ENCODE assay signal across 16 cellular contexts in genomic region chr4:47703964-47704363, GRCh38.
DNase-seq lines count a peak whose midpoint lies in the region; ATAC-seq and TF ChIP-seq lines count a peak whose summit lies in the region.
"Had no signal": no experiment of that assay in that cellular context is flagged by ENCODE, and none has a peak within 500 bp of the region (broad histone marks: within the 10 kb centered on the region; RNA-seq: fewer than 3 reads in every experiment).

No MANE protein-coding gene starts in this region.

- DNase-seq in fibroblast of peridontal ligament (ENCODE audit: extremely low read depth): peak; percentile 8
- no peak for DNase-seq in right lobe of liver
- no peak for DNase-seq in upper lobe of left lung
- no peak for DNase-seq in KG1 (lab: John Stamatoyannopoulos, UW)
- DNase-seq in occipital lobe (lab: John Stamatoyannopoulos, UW): no peak
- DNase-seq in SIG-M5 (lab: John Stamatoyannopoulos, UW): no peak
- DNase-seq: activated B cell treated with CpG ODN at 0.5 μM for 24 hours; activated CD4-positive, alpha-beta T cell treated with anti-CD3 and anti-CD28 coated beads, Interleukin-2, amount 50 U/mL, for 4 hours; CD4-positive, alpha-beta memory T cell; DMS 273 treated with DMSO at 0.1 percent for 48 hours; effector CD4-positive, alpha-beta T cell; gastrocnemius medialis; naive B cell; sigmoid colon; stimulated activated naive CD8-positive, alpha-beta T cell treated with anti-CD3 and anti-CD28 coated beads, Interleukin-15, Interleukin-2, amounts not matched to agents 100 U/mL and 50 U/mL, for 24 hours had no signal

- H3K4me1 ChIP-seq in right lobe of liver (peaks cover 0 to 23% (median 4%) of the 10 kb centered on the region in 4 donors), upper lobe of left lung (peaks cover 0 to 24% (median 9%) of the 10 kb centered on the region in 4 donors)
- H3K4me1 ChIP-seq: gastrocnemius medialis had no signal

- intact Hi-C loops in right lobe of liver (cut with DNase I): loop anchor here in 1 of 2 donors (10.0 kb wide), 1 partner anchor 131 kb away; the partner anchor contains the start of gene CORIN

- peak overlapping the region in 1 of 3 donors; percentile 31 for H3K4me3 ChIP-seq in right lobe of liver
- no peak overlapping the region for H3K4me3 ChIP-seq in upper lobe of left lung
- H3K4me3 ChIP-seq: gastrocnemius medialis, sigmoid colon had no signal

- no peak for TF ChIP-seq EP300 in upper lobe of left lung (IDR thresholded peaks at IDR 0.05)

- H3K27ac ChIP-seq in VCaP: peak overlapping the region; percentile 26; the same call in 1 of the 2 replicates
- peak overlapping the region; percentile 10 to 86 (median 83) for H3K27ac ChIP-seq in right lobe of liver
- H3K27ac ChIP-seq in upper lobe of left lung: peak overlapping the region in 3 of 4 donors; percentile 15 to 53 (median 50)
- H3K27ac ChIP-seq: gastrocnemius medialis, sigmoid colon had no signal

- 21% methylated on average over 7 of the region's 7 CpGs for WGBS in right lobe of liver (ENCODE audit: insufficient coverage, low coverage, low lambda C conversion rate, missing lambda C conversion rate)
- 44 to 54% methylated on average over 7 of the region's 7 CpGs for WGBS in upper lobe of left lung, 2 donors

- H3K27me3 ChIP-seq in right lobe of liver (no peaks in the 10 kb centered on the region), upper lobe of left lung (no peaks in the 10 kb centered on the region)
- H3K27me3 ChIP-seq: gastrocnemius medialis, sigmoid colon had no signal

- TF ChIP-seq POLR2A in right lobe of liver (IDR thresholded peaks at IDR 0.05) (no peak), upper lobe of left lung (IDR thresholded peaks at IDR 0.05) (no peak)

- no peak for TF ChIP-seq CTCF in VCaP (conservative IDR thresholded peaks at IDR 0.05)
- no peak for TF ChIP-seq CTCF in right lobe of liver (IDR thresholded peaks at IDR 0.05)
- TF ChIP-seq CTCF in upper lobe of left lung (IDR thresholded peaks at IDR 0.05): no peak

- ATAC-seq in right lobe of liver (peak; percentile 54 to 75 (median 62)), upper lobe of left lung (ENCODE audit: low FRiP score in 2 of 2) (peak; percentile 38 to 79)
- ATAC-seq: gastrocnemius medialis had no signal

- H3K9me3 ChIP-seq in right lobe of liver: no peaks in the 10 kb centered on the region
- H3K9me3 ChIP-seq in upper lobe of left lung: no peaks in the 10 kb centered on the region
- H3K9me3 ChIP-seq: gastrocnemius medialis, sigmoid colon had no signal

- H3K36me3 ChIP-seq in right lobe of liver (no peaks in the 10 kb centered on the region), upper lobe of left lung (no peaks in the 10 kb centered on the region)
- H3K36me3 ChIP-seq: gastrocnemius medialis, sigmoid colon had no signal

Comparison
In these comparisons a context has a peak if more than half of its experiments do, and no peak if none do; other contexts are left out.
1. H3K27ac ChIP-seq: peak in every context shown above with its lines; median percentile 83 in right lobe of liver; 50 in upper lobe of left lung; 26 in VCaP.